Comparison of ENCODE assay signal across 9 cellular contexts in the genomic region with DNA sequence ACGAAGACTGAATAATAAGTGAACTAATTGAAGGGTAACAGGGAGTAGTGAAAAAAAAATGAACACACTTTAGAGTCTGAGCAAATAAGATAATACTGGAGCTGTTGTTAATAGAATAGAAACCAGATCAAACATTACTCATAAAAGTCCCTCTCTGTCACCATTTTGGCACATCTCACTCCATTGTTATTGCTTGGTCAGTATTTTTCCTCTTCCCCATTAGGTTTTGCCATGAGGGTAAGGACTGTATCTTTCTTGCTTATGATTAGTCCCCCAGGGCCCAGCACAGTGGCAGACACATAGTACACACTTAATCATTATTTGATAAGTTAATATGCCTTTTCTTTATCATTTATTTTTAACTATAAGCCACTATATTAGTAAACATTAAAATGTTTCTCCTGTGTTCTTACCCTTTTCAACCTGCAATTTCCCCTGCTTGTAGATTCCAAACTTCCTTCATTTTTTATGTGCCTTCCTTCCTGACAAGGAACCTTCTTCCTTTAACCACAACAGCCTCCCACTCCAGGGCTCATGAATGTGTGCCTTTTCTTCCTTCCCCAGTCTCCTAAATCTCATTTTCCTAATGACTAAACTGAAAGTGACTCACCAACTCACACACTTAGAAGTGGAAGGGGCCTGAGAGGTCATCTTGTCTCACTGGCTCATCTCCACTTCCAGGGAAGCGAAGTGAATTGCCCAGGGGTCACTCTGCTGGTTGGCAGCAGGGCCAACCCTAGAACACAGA.
DNase-seq lines count a peak whose midpoint lies in the region; ATAC-seq, FAIRE-seq and TF ChIP-seq lines count a peak whose summit lies in the region.
"Had no signal": no experiment of that assay in that cellular context is flagged by ENCODE, and none has a peak within 500 bp of the region (broad histone marks: within the 10 kb centered on the region; RNA-seq: fewer than 3 reads in every experiment).

No MANE protein-coding gene starts in this region.

- no TSS peak for BruUV-seq in mammary epithelial cell (replicated peaks; lab: Mats Ljungman, UMichigan)

- H3K9me3 ChIP-seq in mammary epithelial cell (replicated peaks; ENCODE audit: insufficient read depth, low read length) (no peaks in the 10 kb centered on the region), aorta (ENCODE audit: control insufficient read depth, low read length) (no peaks in the 10 kb centered on the region)

- no peak overlapping the region for H2AK5ac ChIP-seq in mesendoderm (ENCODE audit: low read length)

- no peak overlapping the region for H2BK5ac ChIP-seq in mesendoderm (ENCODE audit: low read length)

- no peak overlapping the region for H2BK15ac ChIP-seq in mesendoderm (replicated peaks; ENCODE audit: low read depth)

- no peak overlapping the region for H4K5ac ChIP-seq in mesendoderm (ENCODE audit: low read length)

- dilution Hi-C loops in mammary epithelial cell (cut with HindIII; ENCODE audit: low sequenced_read_pairs) = no loop called here

- DNase-seq in BJ (ENCODE audit: low read depth) (peak; percentile 26), HTR-8/SVneo (ENCODE audit: insufficient read length, low spot score) (peak; percentile 78), mammary epithelial cell (peak; percentile 85), mesendoderm (peak; percentile 14), UCSD-AML1 (lab: John Stamatoyannopoulos, UW; ENCODE audit: unreplicated experiment) (no peak), SIG-M5 (lab: John Stamatoyannopoulos, UW) (no peak), NCI-H526 treated with DMSO at 0.1 percent for 48 hours (lab: John Stamatoyannopoulos, UW) (no peak), aorta (no peak)

- H3K4me1 ChIP-seq in mammary epithelial cell (ENCODE audit: insufficient read depth, low read length) (peaks cover 13% of the 10 kb centered on the region), mesendoderm (ENCODE audit: control insufficient read depth, low read depth, low read length) (no peaks in the 10 kb centered on the region), aorta (ENCODE audit: control insufficient read depth in 1 of 2, insufficient read depth in 2 of 2, low read length in 2 of 2) (no peaks in the 10 kb centered on the region)

- H4K20me1 ChIP-seq in mammary epithelial cell (ENCODE audit: insufficient read depth, low read length) = no peaks in the 10 kb centered on the region

- CTCF ChIA-PET in BJ (lab: Yijun Ruan, JAX) (interaction anchor here (1.0 kb wide), 1 partner anchor 16 kb away, joined by 3 read pairs; no protein-coding TSS in a partner anchor), mammary epithelial cell (lab: Charles Lee; ENCODE audit: low non-redundant PET) (no interaction called here)

- no peak overlapping the region for H3K56ac ChIP-seq in mesendoderm (ENCODE audit: low read length)

- no peak for TF ChIP-seq CTCF in BJ (IDR thresholded peaks at IDR 0.05; ENCODE audit: insufficient read depth, low read depth, low read length)
- no peak for TF ChIP-seq CTCF in mammary epithelial cell (conservative IDR thresholded peaks at IDR 0.05 in 1 of 2, IDR thresholded peaks at IDR 0.05 in 1 of 2; ENCODE audit: extremely low read depth in 1 of 2, insufficient read depth in 1 of 2, low read depth in 1 of 2, low read length in 2 of 2)

- H3K4me2 ChIP-seq in mammary epithelial cell (ENCODE audit: insufficient read depth, low read depth, low read length) = peak overlapping the region; percentile 24
- H3K4me2 ChIP-seq in mesendoderm (ENCODE audit: low read length) = no peak overlapping the region

- H3K79me1 ChIP-seq in mesendoderm (ENCODE audit: low read length) = no peaks in the 10 kb centered on the region

- no peak overlapping the region for H3K23ac ChIP-seq in mesendoderm (ENCODE audit: low read length)

- no peak overlapping the region for H3K4me3 ChIP-seq in BJ (ENCODE audit: low read depth, low read length)
- H3K4me3 ChIP-seq in mammary epithelial cell (replicated peaks in 1 of 3; ENCODE audit: insufficient read depth in 1 of 3, low read depth in 2 of 3, low read length in 3 of 3) = no peak overlapping the region
- no peak overlapping the region for H3K4me3 ChIP-seq in mesendoderm (ENCODE audit: low read length)
- H3K4me3 ChIP-seq in aorta (ENCODE audit: low read length in 2 of 2) = no peak overlapping the region

- H3K18ac ChIP-seq in mesendoderm (ENCODE audit: low read length) = no peak overlapping the region

- no peak overlapping the region for H4K8ac ChIP-seq in mesendoderm (ENCODE audit: low read depth, low read length)

- ATAC-seq in aorta (ENCODE audit: low FRiP score) = no peak

- intact Hi-C loops in mammary epithelial cell (cut with micrococcal nuclease) = no loop called here
- intact Hi-C loops in aorta (cut with DNase I) = no loop called here

- H3K27me3 ChIP-seq in BJ (ENCODE audit: control insufficient read depth, insufficient read depth, low read length) (no peaks in the 10 kb centered on the region), mammary epithelial cell (ENCODE audit: insufficient read depth, low read length) (no peaks in the 10 kb centered on the region), mesendoderm (ENCODE audit: insufficient read depth, low read length, poor library complexity) (no peaks in the 10 kb centered on the region), aorta (ENCODE audit: control insufficient read depth in 1 of 2, insufficient read depth in 2 of 2, low read length in 1 of 2) (no peaks in the 10 kb centered on the region)

- H3K36me3 ChIP-seq in BJ (ENCODE audit: control insufficient read depth, insufficient read depth, low read length) (no peaks in the 10 kb centered on the region), mammary epithelial cell (ENCODE audit: insufficient read depth, low read length) (no peaks in the 10 kb centered on the region), mesendoderm (ENCODE audit: control insufficient read depth, insufficient read depth, low read length) (no peaks in the 10 kb centered on the region), aorta (ENCODE audit: control insufficient read depth in 1 of 2, insufficient read depth in 2 of 2, low read length in 1 of 2) (no peaks in the 10 kb centered on the region)

- no peak overlapping the region for H2BK120ac ChIP-seq in mesendoderm (ENCODE audit: low read depth, low read length)

- H3K27ac ChIP-seq in mammary epithelial cell (ENCODE audit: insufficient read depth, low read depth, low read length) (peak overlapping the region; percentile 55), mesendoderm (ENCODE audit: low read depth, low read length) (no peak overlapping the region), aorta (ENCODE audit: low read depth in 1 of 2, low read length in 2 of 2) (no peak overlapping the region)

- H2AFZ ChIP-seq in mammary epithelial cell (ENCODE audit: low read depth, low read length) = no peak overlapping the region

- H3K4ac ChIP-seq in mesendoderm (ENCODE audit: low read depth, low read length) = no peak overlapping the region

- FAIRE-seq in HTR-8/SVneo (lab: Jason Lieb, UNC) = no peak
- FAIRE-seq: G401.6 had no signal

- POLR2A ChIA-PET in BJ (lab: Charles Lee) = no interaction called here

- WGBS in mammary epithelial cell (ENCODE audit: low coverage, missing lambda C conversion rate) = 50% methylated on average over 2 of the region's 2 CpGs
- no CpG with 5 or more reads among the region's 2 CpGs for WGBS in mesendoderm (ENCODE audit: extremely low coverage, insufficient coverage, low lambda C conversion rate)
- WGBS in aorta, 2 donors = 85 to 93% methylated on average over 2 of the region's 2 CpGs

- H3K79me2 ChIP-seq in mammary epithelial cell (ENCODE audit: insufficient read depth, low read length) (no peaks in the 10 kb centered on the region), mesendoderm (ENCODE audit: control insufficient read depth, insufficient read depth, low read length) (no peaks in the 10 kb centered on the region)

- in situ Hi-C loops in mammary epithelial cell (cut with MboI; ENCODE audit: low sequenced_read_pairs in 2 of 2) = no loop called here

- H3K9ac ChIP-seq in mammary epithelial cell (ENCODE audit: insufficient read depth, low read length) (no peak overlapping the region), mesendoderm (ENCODE audit: low read length) (no peak overlapping the region)

Comparison
In these comparisons a context has a peak if more than half of its experiments do, and no peak if none do; other contexts are left out.
1. DNase-seq: peak in BJ (single experiment), HTR-8/SVneo (single experiment), mammary epithelial cell (single experiment) and mesendoderm (single experiment); none in UCSD-AML1 (single experiment), SIG-M5 (single experiment), NCI-H526 treated with DMSO at 0.1 percent for 48 hours (single experiment) and aorta (0 of 2).